ENCODE assay signal across 13 cellular contexts in the genomic region with DNA sequence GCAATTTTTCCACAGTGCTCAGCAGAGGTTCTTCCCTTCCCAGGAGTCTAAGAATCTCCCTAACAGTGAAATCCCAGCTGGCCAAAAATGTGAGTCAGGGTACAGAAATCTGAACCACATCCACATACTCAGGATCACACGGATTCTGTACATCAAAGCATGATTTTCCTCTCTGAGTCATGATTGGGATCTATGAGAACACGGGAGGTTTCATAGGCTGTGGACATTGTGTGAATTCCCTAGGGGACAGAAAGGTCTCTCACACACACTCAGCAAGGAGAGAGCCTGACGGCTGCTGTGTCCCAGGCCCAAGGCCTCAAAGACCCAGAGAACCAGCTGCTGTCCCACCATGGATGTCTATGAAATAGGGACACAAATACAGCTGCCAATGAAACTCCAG.
DNase-seq lines count a peak whose midpoint lies in the region; ATAC-seq, FAIRE-seq and TF ChIP-seq lines count a peak whose summit lies in the region.
"Had no signal": no experiment of that assay in that cellular context is flagged by ENCODE, and none has a peak within 500 bp of the region (broad histone marks: within the 10 kb centered on the region; RNA-seq: fewer than 3 reads in every experiment).

No MANE protein-coding gene starts in this region.

- H3K4me3 ChIP-seq in epithelial cell of proximal tubule (ENCODE audit: low read depth, low read length) = no peak overlapping the region
- H3K4me3 ChIP-seq in osteoblast (ENCODE audit: insufficient read depth, low read length) = peak overlapping the region; percentile 14

- H3K4me3 Mint-ChIP-seq in effector memory CD8-positive, alpha-beta T cell = no peak overlapping the region
- H3K4me3 Mint-ChIP-seq: activated CD4-positive, alpha-beta T cell treated with anti-CD3 and anti-CD28 coated beads, Interleukin-2, amount 10 ng/mL, durations not matched to agents 7 days and 5 days had no signal

- peak overlapping the region; percentile 96 for H3K27ac ChIP-seq in osteoblast (ENCODE audit: low read depth, low read length)

- H3K4me1 Mint-ChIP-seq in effector memory CD8-positive, alpha-beta T cell (ENCODE audit: low read depth in 2 of 2) = no peaks in the 10 kb centered on the region
- H3K4me1 Mint-ChIP-seq: activated CD4-positive, alpha-beta T cell treated with anti-CD3 and anti-CD28 coated beads, Interleukin-2, amount 10 ng/mL, durations not matched to agents 7 days and 5 days had no signal

- H3K9me3 Mint-ChIP-seq in effector memory CD8-positive, alpha-beta T cell = no peaks in the 10 kb centered on the region
- H3K9me3 Mint-ChIP-seq: activated CD4-positive, alpha-beta T cell treated with anti-CD3 and anti-CD28 coated beads, Interleukin-2, amount 10 ng/mL, durations not matched to agents 7 days and 5 days had no signal

- peaks cover 15% of the 10 kb centered on the region for H3K4me1 ChIP-seq in osteoblast (ENCODE audit: insufficient read depth, low read length)

- H3K9me3 ChIP-seq in osteoblast (ENCODE audit: low read depth, low read length) = no peaks in the 10 kb centered on the region

- peak overlapping the region; percentile 62 for H3K4me2 ChIP-seq in osteoblast (ENCODE audit: insufficient read depth, low read length)

- H3K36me3 ChIP-seq in osteoblast (ENCODE audit: insufficient read depth, low read length) = no peaks in the 10 kb centered on the region

- no peaks in the 10 kb centered on the region for H3K27me3 Mint-ChIP-seq in effector memory CD8-positive, alpha-beta T cell

- H4K20me1 ChIP-seq in osteoblast (ENCODE audit: insufficient read depth, low read length) = no peaks in the 10 kb centered on the region

- DNase-seq in Daoy (ENCODE audit: low read depth) = peak; percentile 92
- peak; percentile 90 for DNase-seq in RCC 7860 (ENCODE audit: low spot score)
- peak; percentile 83 for DNase-seq in epithelial cell of proximal tubule (ENCODE audit: low read depth)
- DNase-seq in osteoblast (ENCODE audit: insufficient read length, low spot score, missing footprints) = peak; percentile 90
- no peak for DNase-seq in effector memory CD8-positive, alpha-beta T cell
- no peak for DNase-seq in activated CD8-positive, alpha-beta memory T cell treated with anti-CD3 and anti-CD28 coated beads, Interleukin-2, amount 50 U/mL, for 48 hours
- DNase-seq: activated CD4-positive, alpha-beta T cell treated with anti-CD3 and anti-CD28 coated beads, Interleukin-2, amount 10 ng/mL, durations not matched to agents 7 days and 5 days; activated gamma-delta T cell treated with Interleukin-2 at 50 U/mL for 16 hours; DMS 273 treated with DMSO at 0.1 percent for 48 hours; hypothalamus; NCI-H526 treated with DMSO at 0.1 percent for 48 hours had no signal

- peaks cover 3% of the 10 kb centered on the region for H3K36me3 Mint-ChIP-seq in effector memory CD8-positive, alpha-beta T cell (ENCODE audit: insufficient read depth)

- peaks cover 40% of the 10 kb centered on the region for H3K79me2 ChIP-seq in osteoblast (ENCODE audit: insufficient read depth, low read length)

- no peak for ATAC-seq in effector memory CD8-positive, alpha-beta T cell (replicated peaks)
- no peak for ATAC-seq in GM19324 (IDR thresholded peaks at IDR 0.05; ENCODE audit: low FRiP score, unreplicated experiment)
- ATAC-seq in GM18861 (IDR thresholded peaks at IDR 0.05; ENCODE audit: unreplicated experiment) = no peak

- H3K27ac Mint-ChIP-seq in effector memory CD8-positive, alpha-beta T cell = no peak overlapping the region
- H3K27ac Mint-ChIP-seq: activated CD4-positive, alpha-beta T cell treated with anti-CD3 and anti-CD28 coated beads, Interleukin-2, amount 10 ng/mL, durations not matched to agents 7 days and 5 days had no signal

- TF ChIP-seq CTCF in epithelial cell of proximal tubule (conservative IDR thresholded peaks at IDR 0.05; ENCODE audit: low read depth, low read length) (no peak), osteoblast (IDR thresholded peaks at IDR 0.05; ENCODE audit: extremely low read depth, low read depth, low read length) (no peak)

- no peaks in the 10 kb centered on the region for H3K27me3 ChIP-seq in osteoblast (ENCODE audit: insufficient read depth, low read length)

- no peak overlapping the region for H2AFZ ChIP-seq in osteoblast (ENCODE audit: low read length)

- peak; percentile 90 for FAIRE-seq in RCC 7860 (lab: Jason Lieb, UNC)

Comparison
In these comparisons a context has a peak if more than half of its experiments do, and no peak if none do; other contexts are left out.
1. DNase-seq: peak in Daoy (single experiment), RCC 7860 (single experiment), epithelial cell of proximal tubule (single experiment) and osteoblast (single experiment); none in effector memory CD8-positive, alpha-beta T cell (0 of 3) and activated CD8-positive, alpha-beta memory T cell treated with anti-CD3 and anti-CD28 coated beads, Interleukin-2, amount 50 U/mL, for 48 hours (single experiment).